ENCODE assay signal across 27 cellular contexts in genomic region chr22:20291249-20291586, GRCh38.
"Had no signal": no experiment of that assay in that cellular context is flagged by ENCODE, and none has a peak within 500 bp of the region (broad histone marks: within the 10 kb centered on the region; RNA-seq: fewer than 3 reads in every experiment).

No MANE protein-coding gene starts in this region.

- H3K36me3 Mint-ChIP-seq: mesothelial cell of epicardium had no signal

- H3K9me3 ChIP-seq: colonic mucosa, esophagus squamous epithelium, gastrocnemius medialis, heart right ventricle, left lung, lower lobe of right lung, mucosa of descending colon had no signal

- H3K4me1 ChIP-seq: colonic mucosa, esophagus squamous epithelium, gastrocnemius medialis, heart right ventricle, left lung, lower lobe of right lung had no signal

- H3K27ac ChIP-seq: colonic mucosa, epithelial cell of prostate, esophagus squamous epithelium, gastrocnemius medialis, heart right ventricle, left lung, lower lobe of right lung had no signal

- H3K4me3 Mint-ChIP-seq: dendritic cell treated with granulocyte-macrophage colony-stimulating factor and Interleukin-4, amounts not matched to agents 40 ng/mL and 50 ng/mL, for 4 days; effector memory CD8-positive, alpha-beta T cell; endodermal cell; mesothelial cell of epicardium had no signal

- H3K36me3 ChIP-seq: colonic mucosa, esophagus squamous epithelium, gastrocnemius medialis, heart right ventricle, left lung, lower lobe of right lung had no signal

- DNase-seq: colonic mucosa; cortex of kidney; effector CD8-positive, alpha-beta T cell; effector memory CD8-positive, alpha-beta T cell; endodermal cell; erythroblast; esophagus squamous epithelium; foreskin fibroblast; foreskin melanocyte; gastrocnemius medialis; glutamatergic neuron; head of caudate nucleus; heart right ventricle; hippocampal formation; left cardiac atrium; left lung; left ventricle myocardium superior; lower lobe of right lung; mesenchymal stem cell; mucosa of descending colon had no signal

- H3K27ac Mint-ChIP-seq: dendritic cell treated with granulocyte-macrophage colony-stimulating factor and Interleukin-4, amounts not matched to agents 40 ng/mL and 50 ng/mL, for 4 days; effector memory CD8-positive, alpha-beta T cell; endodermal cell; mesothelial cell of epicardium had no signal

- H3K9me3 Mint-ChIP-seq: dendritic cell treated with granulocyte-macrophage colony-stimulating factor and Interleukin-4, amounts not matched to agents 40 ng/mL and 50 ng/mL, for 4 days; effector memory CD8-positive, alpha-beta T cell; endodermal cell; mesothelial cell of epicardium had no signal

- H3K27me3 ChIP-seq: colonic mucosa, gastrocnemius medialis had no signal

- H3K4me1 Mint-ChIP-seq: endodermal cell had no signal

- H3K4me3 ChIP-seq: colonic mucosa, esophagus squamous epithelium, gastrocnemius medialis, heart right ventricle, left lung, lower lobe of right lung, mucosa of descending colon had no signal

- ATAC-seq: effector memory CD8-positive, alpha-beta T cell; esophagus mucosa; gastrocnemius medialis; left cardiac atrium; left lung; left ventricle myocardium superior; lower lobe of right lung; mucosa of descending colon had no signal

- FAIRE-seq: endometrium, islet of Langerhans, keratinocyte had no signal
